ENCODE assay signal across 21 cellular contexts in genomic region chr6:169409742-169410312, GRCh38.
A peak's percentile ranks its signal among the peaks of the same experiment; 100 is the strongest.
DNase-seq lines count a peak whose midpoint lies in the region; ATAC-seq and TF ChIP-seq lines count a peak whose summit lies in the region.
"Had no signal": no experiment of that assay in that cellular context is flagged by ENCODE, and none has a peak within 500 bp of the region (broad histone marks: within the 10 kb centered on the region; RNA-seq: fewer than 3 reads in every experiment).

No MANE protein-coding gene starts in this region.

- peak; percentile 40 for DNase-seq in EH (ENCODE audit: low read depth)
- DNase-seq in NAMALWA (ENCODE audit: low spot score): peak; percentile 29
- peak; percentile 3 for DNase-seq in epithelial cell of esophagus (ENCODE audit: low read depth)
- no peak for DNase-seq in NCI-H1048 (lab: John Stamatoyannopoulos, UW)
- DNase-seq in NCI-H526 treated with DMSO at 0.1 percent for 48 hours (lab: John Stamatoyannopoulos, UW): no peak
- no peak for DNase-seq in NCI-H82 (lab: John Stamatoyannopoulos, UW)
- DNase-seq: activated CD4-positive, CD25-positive, alpha-beta regulatory T cell treated with anti-CD3 and anti-CD28 coated beads, Interleukin-2, amount 50 U/mL, for 72 hours; activated CD8-positive, alpha-beta T cell treated with anti-CD3 and anti-CD28 coated beads, Interleukin-2, amount 10 ng/mL, durations not matched to agents 7 days and 5 days; activated T-cell treated with anti-CD3 and anti-CD28 coated beads, Interleukin-2, amount 50 U/mL, for 1 hour; amniotic stem cell; CD4-positive, alpha-beta T cell; dermis blood vessel endothelial cell; foreskin melanocyte; H9; hippocampal formation; NCI-H1436; NCI-H524; stimulated activated CD4-positive, alpha-beta T cell treated with anti-CD3 and anti-CD28 coated beads, Interleukin-15, amount 100 ng/mL, for 24 hours had no signal

- no peak overlapping the region for H3K27ac ChIP-seq in 22Rv1

- TF ChIP-seq CTCF in 22Rv1 (IDR thresholded peaks at IDR 0.05) (peak; percentile 6; the same call in 1 of the 2 replicates), epithelial cell of esophagus (IDR thresholded peaks at IDR 0.05; ENCODE audit: insufficient read depth, low read depth, low read length, missing control alignments) (no peak)

- H3K4me3 ChIP-seq in epithelial cell of esophagus (ENCODE audit: low read length): no peak overlapping the region

- ATAC-seq in HG03097 (IDR thresholded peaks at IDR 0.05; ENCODE audit: low FRiP score, unreplicated experiment): no peak
- ATAC-seq: activated CD8-positive, alpha-beta T cell treated with anti-CD3 and anti-CD28 coated beads, Interleukin-2, amount 10 ng/mL, durations not matched to agents 7 days and 5 days; sciatic nerve had no signal

Comparison
In these comparisons a context has a peak if more than half of its experiments do, and no peak if none do; other contexts are left out.
1. DNase-seq: peak in EH (single experiment), NAMALWA (single experiment) and epithelial cell of esophagus (single experiment); none in NCI-H1048 (single experiment), NCI-H526 treated with DMSO at 0.1 percent for 48 hours (single experiment) and NCI-H82 (single experiment).